8 cellular contexts compared by ENCODE assay signal in the genomic region with DNA sequence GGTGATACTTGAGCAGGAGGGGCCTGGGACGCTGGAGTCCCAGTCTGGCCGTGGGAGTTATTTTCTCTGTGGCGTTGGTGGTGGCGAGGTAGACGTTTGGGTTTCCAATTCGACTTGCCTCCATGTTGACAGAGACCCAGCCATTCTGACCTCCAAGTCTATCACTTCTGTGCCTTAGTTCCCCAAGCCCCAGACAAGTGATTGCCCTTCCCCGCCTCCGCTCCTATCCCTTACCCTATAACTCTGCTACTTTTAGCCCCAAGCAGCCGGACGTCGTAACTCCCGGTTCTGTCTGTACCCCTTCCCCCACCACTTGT. TPM values are rescaled to one million over a fixed set of nuclear protein-coding genes. Genes with fewer than 3 reads are reported as not detected.
DNase-seq lines count a peak whose midpoint lies in the region; ATAC-seq, FAIRE-seq and TF ChIP-seq lines count a peak whose summit lies in the region.

No MANE protein-coding gene starts in this region.

- H3K4me1 ChIP-seq in Panc1 (ENCODE audit: control insufficient read depth, insufficient read depth, low read length) (peaks cover 23% of the 10 kb centered on the region), esophagus (ENCODE audit: control insufficient read depth in 2 of 2, insufficient read depth in 2 of 2, low read length in 1 of 2) (peaks cover 3 to 8% of the 10 kb centered on the region in 2 donors), rectal smooth muscle tissue (ENCODE audit: control insufficient read depth, insufficient read depth, low read length) (peaks cover 11% of the 10 kb centered on the region)

- intact Hi-C loops in Panc1 (cut with micrococcal nuclease; ENCODE audit: unreplicated experiment), result loop anchor here (2.0 kb wide), 1 partner anchor 26 kb away; no protein-coding TSS in a partner anchor

- H3K36me3 ChIP-seq in Panc1 (ENCODE audit: control insufficient read depth, insufficient read depth, low read length) (peaks cover 40% of the 10 kb centered on the region), esophagus (ENCODE audit: control insufficient read depth in 2 of 2, insufficient read depth in 2 of 2, low read length in 1 of 2) (peaks cover 0 to 9% of the 10 kb centered on the region in 2 donors), rectal smooth muscle tissue (ENCODE audit: control insufficient read depth, insufficient read depth, low read length) (peaks cover 7% of the 10 kb centered on the region)

- POLR2A ChIA-PET in Panc1 (lab: Charles Lee), result interaction anchor here (0.5 to 2.3 kb wide), 27 partner anchors 10 to 817 kb away, joined by 3 to 46 read pairs (median 7); partner anchors contain the start of genes DLL3, RPS16, SAMD4B and SUPT5H

- peak; percentile 38 for FAIRE-seq in GM12892 (lab: Jason Lieb, UNC)

- CTCF ChIA-PET in Panc1 (lab: Charles Lee), result interaction anchor here (0.6 to 2.1 kb wide), 23 partner anchors 11 to 739 kb away, joined by 3 to 24 read pairs (median 6); partner anchors contain the start of genes DLL3, EID2B and SAMD4B

- H3K27ac ChIP-seq in Panc1 (ENCODE audit: low read length) (peak overlapping the region; percentile 86), esophagus (ENCODE audit: low read depth in 2 of 2, low read length in 1 of 2) (peak overlapping the region; percentile 82 to 97), rectal smooth muscle tissue (ENCODE audit: low read depth, low read length) (no peak overlapping the region)

- peak; percentile 8 for ATAC-seq in Panc1
- no peak for ATAC-seq in HG03460 (IDR thresholded peaks at IDR 0.05; ENCODE audit: unreplicated experiment)

- DNase-seq in GM12892 (ENCODE audit: insufficient read length) (no peak), Panc1 (ENCODE audit: low read depth, low spot score) (no peak), putamen (ENCODE audit: low spot score) (no peak), AG08396 (ENCODE audit: low spot score) (no peak), SW 1271 (lab: John Stamatoyannopoulos, UW) (no peak)

- in situ Hi-C loops in Panc1 (cut with HindIII; ENCODE audit: low pct_unique_long_range_greater_than_20kb, low sequenced_read_pairs), result no loop called here

- H3K9ac ChIP-seq in rectal smooth muscle tissue (ENCODE audit: low read length), result peak overlapping the region; percentile 49

- H3K4me3 ChIP-seq in Panc1 (ENCODE audit: low read depth in 2 of 2, low read length in 2 of 2) (peak overlapping the region; percentile 39 to 55), esophagus (ENCODE audit: low read depth in 1 of 2, low read length in 2 of 2) (peak overlapping the region; percentile 96 to 98), rectal smooth muscle tissue (ENCODE audit: low read length) (peak overlapping the region; percentile 95)

- H3K9me3 ChIP-seq in Panc1 (ENCODE audit: control insufficient read depth, insufficient read depth, low read depth, low read length) (no peaks in the 10 kb centered on the region), esophagus (ENCODE audit: control insufficient read depth in 2 of 2, insufficient read depth in 1 of 2, low read depth in 1 of 2, low read length in 1 of 2) (no peaks in the 10 kb centered on the region)

- no TSS peak for BruUV-seq in Panc1 (replicated peaks; lab: Mats Ljungman, UMichigan)

- WGBS in esophagus, 2 donors, result 0 to 2% methylated on average over 12 of the region's 12 CpGs

- TF ChIP-seq CTCF in Panc1 (IDR thresholded peaks at IDR 0.05), result no peak

- TF ChIP-seq POLR2A in GM12892 (IDR thresholded peaks at IDR 0.05; ENCODE audit: low read depth, low read length), result no peak

- H3K27me3 ChIP-seq in Panc1 (ENCODE audit: control insufficient read depth, insufficient read depth, low read length) (no peaks in the 10 kb centered on the region), esophagus (ENCODE audit: control insufficient read depth in 1 of 2, insufficient read depth in 2 of 2, low read length in 2 of 2) (no peaks in the 10 kb centered on the region), rectal smooth muscle tissue (ENCODE audit: control insufficient read depth, insufficient read depth, low read length) (no peaks in the 10 kb centered on the region)

RNA-seq across cellular contexts. Expression of gene TIMM50, which starts 0.5 kb away (rescaled TPM):
- polyA plus RNA-seq in GM12892 (2012; ENCODE audit: missing spikeins), result 72.3 TPM
- total RNA-seq in Panc1 (2021; ENCODE audit: unreplicated experiment), result 1,837 TPM
- 1,800 TPM for polyA plus RNA-seq in Panc1 (2012; ENCODE audit: insufficient read length)
- 10 to 100 TPM; 42.3 to 42.4 TPM for polyA plus RNA-seq in esophagus

RNA-seq across cellular contexts. Expression of gene DLL3, which starts 17.6 kb away (rescaled TPM):
- 0.38 TPM for polyA plus RNA-seq in GM12892 (2012; ENCODE audit: missing spikeins)
- 76.9 TPM for total RNA-seq in Panc1 (2021; ENCODE audit: unreplicated experiment)
- polyA plus RNA-seq in Panc1 (2012; ENCODE audit: insufficient read length), result 106 TPM
- under 1 TPM in 1 of 2 donors, not detected in 1; 0.04 TPM for polyA plus RNA-seq in esophagus

RNA-seq across cellular contexts. Expression of gene SELENOV, which starts 33.8 kb away (rescaled TPM):
- polyA plus RNA-seq in GM12892 (2012; ENCODE audit: missing spikeins), result not detected
- total RNA-seq in Panc1 (2021; ENCODE audit: unreplicated experiment), result 0.80 TPM
- polyA plus RNA-seq in Panc1 (2012; ENCODE audit: insufficient read length), result 0.65 TPM
- not detected for polyA plus RNA-seq in esophagus

RNA-seq across cellular contexts. Expression of gene SUPT5H, which starts 35.8 kb away (rescaled TPM):
- 72.1 TPM for polyA plus RNA-seq in GM12892 (2012; ENCODE audit: missing spikeins)
- 1,614 TPM for total RNA-seq in Panc1 (2021; ENCODE audit: unreplicated experiment)
- polyA plus RNA-seq in Panc1 (2012; ENCODE audit: insufficient read length), result 1,718 TPM
- 10 to 100 TPM; 51.5 to 90.2 TPM for polyA plus RNA-seq in esophagus

RNA-seq across cellular contexts. Expression of gene RPS16, which starts 45.4 kb away (rescaled TPM):
- polyA plus RNA-seq in GM12892 (2012; ENCODE audit: missing spikeins), result 4,399 TPM
- 27,832 TPM for total RNA-seq in Panc1 (2021; ENCODE audit: unreplicated experiment)
- 38,578 TPM for polyA plus RNA-seq in Panc1 (2012; ENCODE audit: insufficient read length)
- polyA plus RNA-seq in esophagus, result 1,000 to 10,000 TPM; 1,628 to 3,096 TPM

Comparison
In these comparisons a context has a peak if more than half of its experiments do, and no peak if none do; other contexts are left out.
1. H3K4me3 ChIP-seq: peak in every context shown above with its lines; median percentile 97 in esophagus; 95 in rectal smooth muscle tissue; 47 in Panc1.